In the genomic region with DNA sequence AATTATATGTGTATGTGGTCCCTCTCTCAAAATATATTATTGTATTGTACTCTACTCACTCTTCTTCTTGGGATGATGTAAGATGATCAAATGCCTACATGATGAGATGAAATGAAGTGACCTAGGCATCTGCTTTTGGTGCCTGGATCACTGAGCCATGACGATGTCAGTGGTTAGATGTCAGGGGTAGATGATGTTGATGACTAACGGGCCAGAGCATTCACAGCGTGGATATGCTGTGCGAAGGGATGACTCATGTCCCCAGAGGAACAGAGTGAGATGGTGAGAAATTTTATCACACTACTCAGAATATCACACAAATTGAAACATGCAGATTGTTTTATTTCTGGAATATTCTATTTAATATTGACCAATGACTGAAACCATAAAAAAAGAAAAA, we compare ENCODE assay signal across 11 cellular contexts.
DNase-seq lines count a peak whose midpoint lies in the region; ATAC-seq, FAIRE-seq and TF ChIP-seq lines count a peak whose summit lies in the region.
"Had no signal": no experiment of that assay in that cellular context is flagged by ENCODE, and none has a peak within 500 bp of the region (broad histone marks: within the 10 kb centered on the region; RNA-seq: fewer than 3 reads in every experiment).

No MANE protein-coding gene starts in this region.

- no peaks in the 10 kb centered on the region for H3K27me3 ChIP-seq in trophoblast cell (ENCODE audit: insufficient read depth, low read length)

- no peak overlapping the region for H3K18ac ChIP-seq in trophoblast cell (ENCODE audit: low read length)

- H3K9me3 ChIP-seq in trophoblast cell (ENCODE audit: insufficient read depth, low read depth, low read length) (no peaks in the 10 kb centered on the region), kidney (ENCODE audit: control insufficient read depth in 1 of 2, low read length in 2 of 2) (no peaks in the 10 kb centered on the region)

- no peak overlapping the region for H3K4me2 ChIP-seq in trophoblast cell (ENCODE audit: low read length)

- H3K27ac ChIP-seq in trophoblast cell (ENCODE audit: low read depth, low read length) (no peak overlapping the region), kidney (ENCODE audit: low read depth in 2 of 2, low read length in 2 of 2) (no peak overlapping the region)
- H3K27ac ChIP-seq: epithelial cell of prostate had no signal

- POLR2A ChIA-PET in activated B cell treated with CpG ODN at 0.5 μM for 24 hours (lab: Charles Lee), result no interaction called here
- POLR2A ChIA-PET in activated CD8-positive, alpha-beta T cell treated with anti-CD3 and anti-CD28 coated beads, Interleukin-2, amount 10 ng/mL, durations not matched to agents 7 days and 5 days (lab: Charles Lee), result no interaction called here

- H2BK120ac ChIP-seq in trophoblast cell (ENCODE audit: insufficient read depth, low read length, poor library complexity), result no peak overlapping the region

- H3K4me1 Mint-ChIP-seq in activated B cell treated with CpG ODN at 0.5 μM for 24 hours, result no peaks in the 10 kb centered on the region
- no peaks in the 10 kb centered on the region for H3K4me1 Mint-ChIP-seq in activated CD8-positive, alpha-beta T cell treated with anti-CD3 and anti-CD28 coated beads, Interleukin-2, amount 10 ng/mL, durations not matched to agents 7 days and 5 days (ENCODE audit: low read depth)

- peak; percentile 96 for ATAC-seq in GM19452 (IDR thresholded peaks at IDR 0.05; ENCODE audit: unreplicated experiment)
- peak; percentile 93 for ATAC-seq in activated B cell treated with CpG ODN at 0.5 μM for 24 hours (ENCODE audit: low read depth)
- ATAC-seq in activated CD8-positive, alpha-beta T cell treated with anti-CD3 and anti-CD28 coated beads, Interleukin-2, amount 10 ng/mL, durations not matched to agents 7 days and 5 days, result no peak
- no peak for ATAC-seq in omental fat pad (ENCODE audit: low FRiP score)

- no peaks in the 10 kb centered on the region for H3K27me3 Mint-ChIP-seq in activated B cell treated with CpG ODN at 0.5 μM for 24 hours
- H3K27me3 Mint-ChIP-seq in activated CD8-positive, alpha-beta T cell treated with anti-CD3 and anti-CD28 coated beads, Interleukin-2, amount 10 ng/mL, durations not matched to agents 7 days and 5 days (ENCODE audit: low read depth), result no peaks in the 10 kb centered on the region

- no peaks in the 10 kb centered on the region for H3K4me1 ChIP-seq in trophoblast cell (ENCODE audit: control insufficient read depth in 1 of 2, insufficient read depth in 2 of 2, low read length in 2 of 2)
- H3K4me1 ChIP-seq in kidney (ENCODE audit: control insufficient read depth in 1 of 2, insufficient read depth in 1 of 2, low read depth in 1 of 2, low read length in 2 of 2), result no peaks in the 10 kb centered on the region

- no peak overlapping the region for H4K8ac ChIP-seq in trophoblast cell (ENCODE audit: low read depth, low read length)

- H4K12ac ChIP-seq in trophoblast cell (ENCODE audit: low read depth, low read length), result no peak overlapping the region

- H3K79me1 ChIP-seq in trophoblast cell (ENCODE audit: low read length), result no peaks in the 10 kb centered on the region

- H2AK5ac ChIP-seq in trophoblast cell (ENCODE audit: low read length), result no peak overlapping the region

- H2BK12ac ChIP-seq in trophoblast cell (ENCODE audit: low read length), result no peak overlapping the region

- no peak overlapping the region for H3K4ac ChIP-seq in trophoblast cell (ENCODE audit: low read depth, low read length)

- H3K36me3 ChIP-seq in trophoblast cell (ENCODE audit: control insufficient read depth in 1 of 2, insufficient read depth in 2 of 2, low read length in 2 of 2) (no peaks in the 10 kb centered on the region), kidney (ENCODE audit: control insufficient read depth in 1 of 2, insufficient read depth in 2 of 2, low read length in 2 of 2) (no peaks in the 10 kb centered on the region)

- TF ChIP-seq CTCF in activated B cell treated with CpG ODN at 0.5 μM for 24 hours (IDR thresholded peaks at IDR 0.05) (no peak), omental fat pad (IDR thresholded peaks at IDR 0.05) (no peak), kidney (IDR thresholded peaks at IDR 0.05; ENCODE audit: borderline replicate concordance, extremely low read depth, insufficient read depth) (no peak)

- H3K27ac Mint-ChIP-seq in activated B cell treated with CpG ODN at 0.5 μM for 24 hours, result no peak overlapping the region
- no peak overlapping the region for H3K27ac Mint-ChIP-seq in activated CD8-positive, alpha-beta T cell treated with anti-CD3 and anti-CD28 coated beads, Interleukin-2, amount 10 ng/mL, durations not matched to agents 7 days and 5 days

- no CpG with 5 or more reads among the region's 4 CpGs for WGBS in trophoblast cell (ENCODE audit: extremely low coverage, insufficient coverage, insufficient read length)

- H3K14ac ChIP-seq in trophoblast cell (ENCODE audit: low read length), result no peak overlapping the region

- DNase-seq in HT1080 (ENCODE audit: low read depth) (peak; percentile 94), activated B cell treated with CpG ODN at 0.5 μM for 24 hours (no peak), trophoblast cell (peak; percentile 19 to 46), NAMALWA (ENCODE audit: low spot score) (no peak), omental fat pad (ENCODE audit: low spot score) (no peak), kidney (no peak)
- DNase-seq in activated CD8-positive, alpha-beta T cell treated with anti-CD3 and anti-CD28 coated beads, Interleukin-2, amount 10 ng/mL, durations not matched to agents 7 days and 5 days, result no peak
- DNase-seq: activated effector memory CD4-positive, alpha-beta T cell treated with anti-CD3 and anti-CD28 coated beads, Interleukin-2, amount 50 U/mL, for 16 hours; stimulated activated CD4-positive, alpha-beta T cell treated with anti-CD3 and anti-CD28 coated beads, Interleukin-2, amount 100 ng/mL, for 48 hours had no signal

- intact Hi-C loops in activated B cell treated with CpG ODN at 0.5 μM for 24 hours (cut with micrococcal nuclease) (no loop called here), kidney (cut with DNase I) (no loop called here)

- no peak overlapping the region for H4K91ac ChIP-seq in trophoblast cell (ENCODE audit: low read depth, low read length)

- H3K4me3 ChIP-seq in trophoblast cell (ENCODE audit: low read depth, low read length), result no peak overlapping the region
- no peak overlapping the region for H3K4me3 ChIP-seq in kidney (ENCODE audit: low read length in 2 of 2)

- H3K9ac ChIP-seq in trophoblast cell (ENCODE audit: low read length) (no peak overlapping the region), kidney (ENCODE audit: low read length in 2 of 2) (no peak overlapping the region)

- no peak for FAIRE-seq in kidney (lab: Jason Lieb, UNC)

- CTCF ChIA-PET in activated B cell treated with CpG ODN at 0.5 μM for 24 hours (lab: Charles Lee), result no interaction called here
- CTCF ChIA-PET in activated CD8-positive, alpha-beta T cell treated with anti-CD3 and anti-CD28 coated beads, Interleukin-2, amount 10 ng/mL, durations not matched to agents 7 days and 5 days (lab: Charles Lee), result no interaction called here

- H2AFZ ChIP-seq in trophoblast cell (ENCODE audit: insufficient read depth, low read length, poor library complexity), result no peak overlapping the region

- no peaks in the 10 kb centered on the region for H3K79me2 ChIP-seq in trophoblast cell (ENCODE audit: control insufficient read depth, insufficient read depth, low read length, poor library complexity)

- H3K23ac ChIP-seq in trophoblast cell (ENCODE audit: low read length), result no peak overlapping the region

- peaks cover 4% of the 10 kb centered on the region for H3K9me3 Mint-ChIP-seq in activated B cell treated with CpG ODN at 0.5 μM for 24 hours
- H3K9me3 Mint-ChIP-seq in activated CD8-positive, alpha-beta T cell treated with anti-CD3 and anti-CD28 coated beads, Interleukin-2, amount 10 ng/mL, durations not matched to agents 7 days and 5 days (ENCODE audit: insufficient read depth), result no peaks in the 10 kb centered on the region

- H3K36me3 Mint-ChIP-seq in activated B cell treated with CpG ODN at 0.5 μM for 24 hours (ENCODE audit: low read depth), result no peaks in the 10 kb centered on the region
- no peaks in the 10 kb centered on the region for H3K36me3 Mint-ChIP-seq in activated CD8-positive, alpha-beta T cell treated with anti-CD3 and anti-CD28 coated beads, Interleukin-2, amount 10 ng/mL, durations not matched to agents 7 days and 5 days (ENCODE audit: low read depth)

- H3K4me3 Mint-ChIP-seq in activated B cell treated with CpG ODN at 0.5 μM for 24 hours, result no peak overlapping the region
- no peak overlapping the region for H3K4me3 Mint-ChIP-seq in activated CD8-positive, alpha-beta T cell treated with anti-CD3 and anti-CD28 coated beads, Interleukin-2, amount 10 ng/mL, durations not matched to agents 7 days and 5 days

- no peak overlapping the region for H2BK5ac ChIP-seq in trophoblast cell (ENCODE audit: low read depth, low read length, poor library complexity)

Comparison
In these comparisons a context has a peak if more than half of its experiments do, and no peak if none do; other contexts are left out.
1. ATAC-seq: peak in GM19452 (single experiment) and activated B cell treated with CpG ODN at 0.5 μM for 24 hours (single experiment); none in activated CD8-positive, alpha-beta T cell treated with anti-CD3 and anti-CD28 coated beads, Interleukin-2, amount 10 ng/mL, durations not matched to agents 7 days and 5 days (single experiment) and omental fat pad (single experiment).
2. DNase-seq: peak in HT1080 (single experiment) and trophoblast cell (2 of 2); none in activated B cell treated with CpG ODN at 0.5 μM for 24 hours (single experiment), NAMALWA (single experiment), activated CD8-positive, alpha-beta T cell treated with anti-CD3 and anti-CD28 coated beads, Interleukin-2, amount 10 ng/mL, durations not matched to agents 7 days and 5 days (single experiment), omental fat pad (single experiment) and kidney (single experiment).